Comparison of ENCODE assay signal across 15 cellular contexts in the genomic region with DNA sequence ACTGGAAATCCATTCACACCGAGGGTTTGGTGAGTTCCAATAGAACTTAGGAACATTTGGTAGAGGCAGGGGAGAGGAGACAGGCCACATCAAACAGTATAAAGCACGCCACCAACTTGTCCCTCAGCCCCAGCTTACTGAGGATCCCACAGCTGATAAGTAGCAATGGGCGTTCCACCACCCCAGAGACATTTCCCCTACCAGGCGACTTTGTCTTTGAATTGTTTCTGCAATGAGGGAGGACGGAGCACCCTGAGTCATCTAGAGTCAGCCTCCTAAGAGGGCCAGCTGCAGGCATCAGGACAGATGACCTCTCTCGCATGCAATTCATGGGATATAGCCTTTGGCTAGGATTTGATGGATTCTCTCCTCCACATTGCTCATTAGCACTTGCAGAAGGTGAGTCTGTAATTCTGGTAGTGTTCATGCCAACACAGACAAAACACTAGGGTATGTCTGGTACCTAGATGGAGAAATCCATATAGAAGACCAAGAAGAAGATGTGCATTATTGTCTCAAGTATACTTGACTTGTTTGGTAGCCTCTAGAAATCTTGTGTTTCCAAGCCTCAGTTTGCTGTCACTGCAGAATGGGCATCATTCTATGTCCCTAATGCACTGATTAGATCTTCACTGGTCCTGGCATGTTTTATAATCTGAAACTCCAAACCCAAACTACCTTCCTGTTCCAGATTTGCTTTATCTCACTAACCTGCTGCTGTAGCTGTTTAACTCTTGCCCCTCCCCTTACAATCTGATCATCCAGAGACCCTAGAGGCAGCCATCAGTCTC.
A peak's percentile ranks its signal among the peaks of the same experiment; 100 is the strongest.
DNase-seq lines count a peak whose midpoint lies in the region; ATAC-seq, FAIRE-seq and TF ChIP-seq lines count a peak whose summit lies in the region.
"Had no signal": no experiment of that assay in that cellular context is flagged by ENCODE, and none has a peak within 500 bp of the region (broad histone marks: within the 10 kb centered on the region; RNA-seq: fewer than 3 reads in every experiment).

No MANE protein-coding gene starts in this region.

- H3K27me3 Mint-ChIP-seq in MCF 10A (ENCODE audit: insufficient read depth, unreplicated experiment) (peaks cover 23% of the 10 kb centered on the region), endodermal cell (ENCODE audit: insufficient read depth) (peaks cover 60% of the 10 kb centered on the region)

- no peak overlapping the region for H2AFZ ChIP-seq in mammary epithelial cell (ENCODE audit: low read depth, low read length)

- intact Hi-C loops in MCF 10A (cut with micrococcal nuclease) (no loop called here), mammary epithelial cell (cut with micrococcal nuclease) (no loop called here)

- no peaks in the 10 kb centered on the region for H4K20me1 ChIP-seq in mammary epithelial cell (ENCODE audit: insufficient read depth, low read length)

- H3K4me2 ChIP-seq in mammary epithelial cell (ENCODE audit: insufficient read depth, low read depth, low read length), result no peak overlapping the region
- H3K4me2 ChIP-seq: A549 had no signal

- dilution Hi-C loops in mammary epithelial cell (cut with HindIII; ENCODE audit: low sequenced_read_pairs), result no loop called here

- in situ Hi-C loops in mammary epithelial cell (cut with MboI; ENCODE audit: low sequenced_read_pairs in 2 of 2), result no loop called here

- no peaks in the 10 kb centered on the region for H3K9me3 Mint-ChIP-seq in MCF 10A (ENCODE audit: unreplicated experiment)
- H3K9me3 Mint-ChIP-seq in endodermal cell, result peaks cover 18% of the 10 kb centered on the region
- H3K9me3 Mint-ChIP-seq: HFFc6 had no signal

- H3K4me3 Mint-ChIP-seq in MCF 10A (ENCODE audit: unreplicated experiment) (no peak overlapping the region), endodermal cell (no peak overlapping the region)
- H3K4me3 Mint-ChIP-seq: CD8-positive, alpha-beta T cell; HFFc6 had no signal

- H3K4me1 Mint-ChIP-seq in MCF 10A (ENCODE audit: insufficient read depth, unreplicated experiment) (peaks cover 5% of the 10 kb centered on the region), endodermal cell (peaks cover 17% of the 10 kb centered on the region)

- 73% methylated on average over 5 of the region's 6 CpGs for WGBS in mammary epithelial cell (ENCODE audit: low coverage, missing lambda C conversion rate)
- WGBS in endodermal cell (ENCODE audit: insufficient coverage in 1 of 2, insufficient read length in 1 of 2), 2 experiments, result 89 to 100% methylated on average over 1 to 6 of the region's 6 CpGs

- CTCF ChIA-PET in MCF 10A (lab: Yijun Ruan, JAX) (no interaction called here), mammary epithelial cell (lab: Charles Lee; ENCODE audit: low non-redundant PET) (no interaction called here)

- no peaks in the 10 kb centered on the region for H3K79me2 ChIP-seq in mammary epithelial cell (ENCODE audit: insufficient read depth, low read length)

- H3K27ac Mint-ChIP-seq in MCF 10A (ENCODE audit: low read depth, unreplicated experiment) (no peak overlapping the region), endodermal cell (no peak overlapping the region)
- H3K27ac Mint-ChIP-seq: CD8-positive, alpha-beta T cell; HFFc6 had no signal

- H3K4me3 ChIP-seq in mammary epithelial cell (replicated peaks in 1 of 3; ENCODE audit: insufficient read depth in 1 of 3, low read depth in 2 of 3, low read length in 3 of 3) (no peak overlapping the region), SJCRH30 (no peak overlapping the region), endodermal cell (ENCODE audit: low read length) (no peak overlapping the region)
- H3K4me3 ChIP-seq: A549 had no signal

- H3K27ac ChIP-seq in mammary epithelial cell (ENCODE audit: insufficient read depth, low read depth, low read length) (no peak overlapping the region), SJCRH30 (peak overlapping the region; percentile 98; the same call in 1 of the 2 replicates), endodermal cell (ENCODE audit: low read depth, low read length) (no peak overlapping the region)
- H3K27ac ChIP-seq: 22Rv1, A549 had no signal

- BruUV-seq in MCF 10A (replicated peaks; lab: Mats Ljungman, UMichigan) (no TSS peak), mammary epithelial cell (replicated peaks; lab: Mats Ljungman, UMichigan) (no TSS peak)

- POLR2A ChIA-PET in MCF 10A (lab: Yijun Ruan, JAX), result no interaction called here

- ATAC-seq in HG03432 (IDR thresholded peaks at IDR 0.05; ENCODE audit: unreplicated experiment), result no peak
- ATAC-seq: A549; CD8-positive, alpha-beta T cell had no signal

- no peaks in the 10 kb centered on the region for H3K27me3 ChIP-seq in mammary epithelial cell (ENCODE audit: insufficient read depth, low read length)
- H3K27me3 ChIP-seq in SJCRH30, result no peaks in the 10 kb centered on the region
- H3K27me3 ChIP-seq in endodermal cell (ENCODE audit: control insufficient read depth, insufficient read depth, low read length, poor library complexity, severe bottlenecking), result peaks cover 53% of the 10 kb centered on the region

- H3K9ac ChIP-seq in mammary epithelial cell (ENCODE audit: insufficient read depth, low read length) (no peak overlapping the region), endodermal cell (ENCODE audit: extremely low read depth, low read length, poor library complexity, severe bottlenecking) (no peak overlapping the region)

- peak; percentile 16 for DNase-seq in MCF 10A (ENCODE audit: unreplicated experiment)
- no peak for DNase-seq in mammary epithelial cell
- no peak for DNase-seq in SJCRH30
- peak; percentile 36 for DNase-seq in endodermal cell
- no peak for DNase-seq in NCI-H146 (lab: John Stamatoyannopoulos, UW)
- no peak for DNase-seq in urothelium cell line (ENCODE audit: low spot score)
- DNase-seq: AML-193; CD8-positive, alpha-beta T cell; GF-D8; HCEC 1CT; HFFc6 had no signal

- no peaks in the 10 kb centered on the region for H3K36me3 Mint-ChIP-seq in MCF 10A (ENCODE audit: insufficient read depth, unreplicated experiment)
- H3K36me3 Mint-ChIP-seq in endodermal cell (ENCODE audit: low read depth), result no peaks in the 10 kb centered on the region
- H3K36me3 Mint-ChIP-seq: CD8-positive, alpha-beta T cell had no signal

- H3K9me3 ChIP-seq in mammary epithelial cell (replicated peaks; ENCODE audit: insufficient read depth, low read length) (no peaks in the 10 kb centered on the region), SJCRH30 (replicated peaks) (no peaks in the 10 kb centered on the region; the same call in 1 of the 2 replicates), endodermal cell (ENCODE audit: control insufficient read depth, low read length) (peaks cover 24% of the 10 kb centered on the region)

- no peak for FAIRE-seq in urothelium cell line (lab: Jason Lieb, UNC)
- FAIRE-seq: A549, H54 had no signal

- H3K36me3 ChIP-seq in mammary epithelial cell (ENCODE audit: insufficient read depth, low read length) (no peaks in the 10 kb centered on the region), SJCRH30 (no peaks in the 10 kb centered on the region), endodermal cell (ENCODE audit: control insufficient read depth, insufficient read depth, low read length) (no peaks in the 10 kb centered on the region)

- H3K4me1 ChIP-seq in mammary epithelial cell (ENCODE audit: insufficient read depth, low read length), result no peaks in the 10 kb centered on the region
- H3K4me1 ChIP-seq in SJCRH30, result peaks cover 44% of the 10 kb centered on the region
- H3K4me1 ChIP-seq in endodermal cell (ENCODE audit: control insufficient read depth, insufficient read depth, low read length), result no peaks in the 10 kb centered on the region
- H3K4me1 ChIP-seq: A549 had no signal

- no peak for TF ChIP-seq CTCF in MCF 10A (IDR thresholded peaks at IDR 0.05; ENCODE audit: unreplicated experiment)
- TF ChIP-seq CTCF in mammary epithelial cell (conservative IDR thresholded peaks at IDR 0.05 in 1 of 2, IDR thresholded peaks at IDR 0.05 in 1 of 2; ENCODE audit: extremely low read depth in 1 of 2, insufficient read depth in 1 of 2, low read depth in 1 of 2, low read length in 2 of 2), result no peak
- TF ChIP-seq CTCF in endodermal cell (conservative IDR thresholded peaks at IDR 0.05), result no peak

Comparison
In these comparisons a context has a peak if more than half of its experiments do, and no peak if none do; other contexts are left out.
1. DNase-seq: peak in MCF 10A (single experiment) and endodermal cell (single experiment); none in mammary epithelial cell (single experiment), SJCRH30 (0 of 2), NCI-H146 (single experiment) and urothelium cell line (single experiment).